ENCODE assay signal across 8 cellular contexts in the genomic region with DNA sequence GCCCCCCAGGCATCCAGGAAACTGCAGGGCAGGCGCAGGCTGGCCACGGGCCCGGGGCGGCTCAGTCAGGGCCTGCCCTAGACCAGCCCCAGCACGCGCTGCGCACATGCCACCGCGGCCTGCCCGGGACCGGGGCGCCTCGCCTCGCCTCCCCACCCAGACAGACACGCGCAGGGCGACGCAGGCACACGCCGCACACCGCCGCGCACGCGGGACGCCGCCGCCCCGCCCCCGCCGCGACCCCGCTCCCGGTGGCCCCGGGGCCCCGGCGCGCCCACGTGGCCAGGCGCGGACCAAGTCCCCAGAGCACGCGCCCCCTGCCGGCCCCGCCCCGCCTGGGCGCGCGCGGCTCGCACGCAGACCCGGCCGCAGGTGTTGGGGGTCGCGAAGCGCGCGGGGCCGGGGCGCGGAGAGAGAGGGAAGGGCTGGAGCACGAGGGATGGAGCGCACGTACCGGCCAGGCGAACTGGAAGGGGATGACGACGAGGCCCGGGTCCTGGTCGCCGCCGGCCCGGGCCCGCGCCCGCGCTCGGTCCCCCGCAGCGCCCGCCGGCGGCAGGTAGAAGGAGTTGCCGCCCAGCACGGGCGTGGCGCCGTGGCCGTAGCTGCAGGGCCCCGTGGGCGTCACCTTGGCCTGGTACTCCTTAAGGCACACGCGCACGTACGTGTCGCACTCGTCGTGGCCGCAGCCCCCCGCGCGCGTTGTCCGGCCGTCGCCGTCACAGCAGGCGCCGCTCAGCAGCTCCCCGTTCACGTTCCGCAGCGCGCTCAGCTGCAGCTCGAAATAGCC. TPM values are rescaled to one million over a fixed set of nuclear protein-coding genes. Genes with fewer than 3 reads are reported as not detected.
A peak's percentile ranks its signal among the peaks of the same experiment; 100 is the strongest.
DNase-seq lines count a peak whose midpoint lies in the region; ATAC-seq and TF ChIP-seq lines count a peak whose summit lies in the region.

No MANE protein-coding gene starts in this region.

- peak overlapping the region; percentile 30 for H3K4me3 ChIP-seq in kidney epithelial cell (ENCODE audit: low read depth, low read length)

- H3K36me3 Mint-ChIP-seq in activated CD8-positive, alpha-beta T cell treated with anti-CD3 and anti-CD28 coated beads, Interleukin-2, amount 10 ng/mL, durations not matched to agents 7 days and 5 days (ENCODE audit: low read depth): no peaks in the 10 kb centered on the region

- peak; percentile 20 for DNase-seq in stimulated activated CD4-positive, alpha-beta T cell treated with anti-CD3 and anti-CD28 coated beads, Interleukin-12 subunit alpha, Interleukin-12 subunit beta, amount 100 ng/mL, for 4 hours
- DNase-seq in stimulated activated CD4-positive, alpha-beta T cell treated with anti-CD3 and anti-CD28 coated beads, Interleukin-4, amount 100 ng/mL, for 4 hours: no peak
- DNase-seq in activated CD8-positive, alpha-beta T cell treated with anti-CD3 and anti-CD28 coated beads, Interleukin-2, amount 10 ng/mL, durations not matched to agents 7 days and 5 days: no peak
- DNase-seq in kidney epithelial cell (ENCODE audit: low read depth) (no peak), ureter (ENCODE audit: low spot score) (peak; percentile 63), pons (ENCODE audit: low spot score) (no peak), CD1c-positive myeloid dendritic cell (ENCODE audit: extremely low spot score) (no peak)

- TF ChIP-seq CTCF in kidney epithelial cell (IDR thresholded peaks at IDR 0.05; ENCODE audit: insufficient read depth, low read length, poor library complexity, severe bottlenecking): no peak

- no peaks in the 10 kb centered on the region for H3K9me3 Mint-ChIP-seq in activated CD8-positive, alpha-beta T cell treated with anti-CD3 and anti-CD28 coated beads, Interleukin-2, amount 10 ng/mL, durations not matched to agents 7 days and 5 days (ENCODE audit: insufficient read depth)

- peaks cover 38% of the 10 kb centered on the region for H3K27me3 ChIP-seq in kidney epithelial cell (ENCODE audit: control insufficient read depth, insufficient read depth, low read length)

- peak overlapping the region; percentile 31 for H3K4me3 Mint-ChIP-seq in activated CD8-positive, alpha-beta T cell treated with anti-CD3 and anti-CD28 coated beads, Interleukin-2, amount 10 ng/mL, durations not matched to agents 7 days and 5 days

- peaks cover 22% of the 10 kb centered on the region for H3K27me3 Mint-ChIP-seq in activated CD8-positive, alpha-beta T cell treated with anti-CD3 and anti-CD28 coated beads, Interleukin-2, amount 10 ng/mL, durations not matched to agents 7 days and 5 days (ENCODE audit: low read depth)

- H3K4me1 Mint-ChIP-seq in activated CD8-positive, alpha-beta T cell treated with anti-CD3 and anti-CD28 coated beads, Interleukin-2, amount 10 ng/mL, durations not matched to agents 7 days and 5 days (ENCODE audit: low read depth): peaks cover 19% of the 10 kb centered on the region

- CTCF ChIA-PET in activated CD8-positive, alpha-beta T cell treated with anti-CD3 and anti-CD28 coated beads, Interleukin-2, amount 10 ng/mL, durations not matched to agents 7 days and 5 days (lab: Charles Lee): interaction anchor here (1.1 to 1.6 kb wide), 5 partner anchors 13 to 184 kb away, joined by 3 to 7 read pairs (median 3); no protein-coding TSS in a partner anchor

- POLR2A ChIA-PET in activated CD8-positive, alpha-beta T cell treated with anti-CD3 and anti-CD28 coated beads, Interleukin-2, amount 10 ng/mL, durations not matched to agents 7 days and 5 days (lab: Charles Lee): no interaction called here

- no peaks in the 10 kb centered on the region for H3K36me3 ChIP-seq in kidney epithelial cell (ENCODE audit: control insufficient read depth, insufficient read depth, low read length)

- H3K27ac Mint-ChIP-seq in activated CD8-positive, alpha-beta T cell treated with anti-CD3 and anti-CD28 coated beads, Interleukin-2, amount 10 ng/mL, durations not matched to agents 7 days and 5 days: no peak overlapping the region

- ATAC-seq in activated CD8-positive, alpha-beta T cell treated with anti-CD3 and anti-CD28 coated beads, Interleukin-2, amount 10 ng/mL, durations not matched to agents 7 days and 5 days: no peak
- ATAC-seq in GM21786 (IDR thresholded peaks at IDR 0.05; ENCODE audit: unreplicated experiment): no peak

RNA-seq across cellular contexts. Expression of gene JAG2, which starts 1.1 kb away (rescaled TPM):
- 1 to 10 TPM; 2.5 to 2.9 TPM for total RNA-seq in activated CD8-positive, alpha-beta T cell treated with anti-CD3 and anti-CD28 coated beads, Interleukin-2, amount 10 ng/mL, durations not matched to agents 7 days and 5 days
- total RNA-seq in kidney epithelial cell (2.4 and 2.7 TPM in 2 replicates), ureter (42.2 TPM)

RNA-seq across cellular contexts. Expression of gene NUDT14, which starts 13.6 kb away (rescaled TPM):
- 10 to 100 TPM; 25.3 to 27.9 TPM for total RNA-seq in activated CD8-positive, alpha-beta T cell treated with anti-CD3 and anti-CD28 coated beads, Interleukin-2, amount 10 ng/mL, durations not matched to agents 7 days and 5 days
- total RNA-seq in kidney epithelial cell (73.0 and 87.4 TPM in 2 replicates), ureter (42.4 TPM)

Comparison
In these comparisons a context has a peak if more than half of its experiments do, and no peak if none do; other contexts are left out.
1. DNase-seq: peak in stimulated activated CD4-positive, alpha-beta T cell treated with anti-CD3 and anti-CD28 coated beads, Interleukin-12 subunit alpha, Interleukin-12 subunit beta, amount 100 ng/mL, for 4 hours (single experiment) and ureter (single experiment); none in stimulated activated CD4-positive, alpha-beta T cell treated with anti-CD3 and anti-CD28 coated beads, Interleukin-4, amount 100 ng/mL, for 4 hours (0 of 2), activated CD8-positive, alpha-beta T cell treated with anti-CD3 and anti-CD28 coated beads, Interleukin-2, amount 10 ng/mL, durations not matched to agents 7 days and 5 days (single experiment), kidney epithelial cell (single experiment), pons (single experiment) and CD1c-positive myeloid dendritic cell (single experiment).
2. RNA of gene JAG2, which starts 1.1 kb away (total RNA-seq): 42.2 TPM in ureter (single experiment); 2.5 to 2.9 TPM in activated CD8-positive, alpha-beta T cell treated with anti-CD3 and anti-CD28 coated beads, Interleukin-2, amount 10 ng/mL, durations not matched to agents 7 days and 5 days and 2.4 to 2.7 TPM in kidney epithelial cell; every median in the first group is over 10 times any median in the second.